In the genomic region with DNA sequence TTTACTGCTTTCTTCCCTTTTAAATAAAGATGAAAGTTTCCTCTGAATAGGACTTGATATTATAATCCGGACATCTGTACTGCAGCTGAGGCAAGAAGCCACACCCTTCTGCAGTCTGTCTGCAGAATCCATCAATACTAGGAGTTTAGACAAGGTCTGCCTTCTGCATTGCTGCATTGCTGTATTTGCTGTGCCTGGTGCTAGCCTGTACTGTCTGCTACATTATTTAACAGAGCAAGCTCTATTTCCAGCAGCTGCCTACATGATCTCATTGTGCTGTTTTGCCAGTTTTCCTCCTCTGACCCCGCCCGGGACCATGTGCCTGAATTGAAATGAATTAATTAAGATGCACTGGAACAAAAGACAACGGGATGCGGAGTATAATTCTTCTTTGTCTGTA, we compare ENCODE assay signal across 2 cellular contexts.
TF ChIP-seq lines count a peak whose summit lies in the region.

No MANE protein-coding gene starts in this region.

TF ChIP-seq in HCT116, 20 proteins besides CTCF, POLR2A, EP300 and RAD21:
- TF ChIP-seq REST (IDR thresholded peaks at IDR 0.05; ENCODE audit: low read depth) = no peak
- no peak for TF ChIP-seq EZH2 (IDR thresholded peaks at IDR 0.05)
- no peak for TF ChIP-seq YY1 (IDR thresholded peaks at IDR 0.05; ENCODE audit: extremely low read depth, insufficient replicate concordance, low read depth, low read length)
- TF ChIP-seq JUND (IDR thresholded peaks at IDR 0.05) = no peak
- no peak for TF ChIP-seq EGR1 (IDR thresholded peaks at IDR 0.05; ENCODE audit: low read depth)
- no peak for TF ChIP-seq CBX3 (IDR thresholded peaks at IDR 0.05; ENCODE audit: low read depth)
- no peak for TF ChIP-seq TCF7L2 (IDR thresholded peaks at IDR 0.05; ENCODE audit: borderline replicate concordance, extremely low read depth, insufficient read depth, insufficient read length)
- no peak for TF ChIP-seq FOSL1 (IDR thresholded peaks at IDR 0.05; ENCODE audit: low read depth)
- TF ChIP-seq, protein P1, sequence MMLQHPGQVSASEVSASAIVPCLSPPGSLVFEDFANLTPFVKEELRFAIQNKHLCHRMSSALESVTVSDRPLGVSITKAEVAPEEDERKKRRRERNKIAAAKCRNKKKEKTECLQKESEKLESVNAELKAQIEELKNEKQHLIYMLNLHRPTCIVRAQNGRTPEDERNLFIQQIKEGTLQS (IDR thresholded peaks at IDR 0.05) = no peak
- TF ChIP-seq SP1 (IDR thresholded peaks at IDR 0.05; ENCODE audit: low read depth) = no peak
- TF ChIP-seq ZNF274 (IDR thresholded peaks at IDR 0.05; ENCODE audit: low read depth, low read length) = no peak
- no peak for TF ChIP-seq ZFX (IDR thresholded peaks at IDR 0.05)

TF ChIP-seq in SK-N-SH, 30 proteins besides CTCF, POLR2A, EP300 and RAD21 (continued from another document):
- TF ChIP-seq SMC3 (IDR thresholded peaks at IDR 0.05; ENCODE audit: low read depth, low read length) = no peak
- no peak for TF ChIP-seq ZBTB33 (IDR thresholded peaks at IDR 0.05; ENCODE audit: borderline replicate concordance, low read depth)
- no peak for TF ChIP-seq YY1 (IDR thresholded peaks at IDR 0.05; ENCODE audit: low read depth)
- TF ChIP-seq FOSL2 (IDR thresholded peaks at IDR 0.05; ENCODE audit: borderline replicate concordance, low read depth) = no peak
- no peak for TF ChIP-seq JUND (IDR thresholded peaks at IDR 0.05)
- no peak for TF ChIP-seq USF1 (IDR thresholded peaks at IDR 0.05; ENCODE audit: borderline replicate concordance, low read depth)
- TF ChIP-seq REST (IDR thresholded peaks at IDR 0.05; ENCODE audit: low read depth, low read length) = no peak
- peak; percentile 18; the same call in 1 of the 2 replicates for TF ChIP-seq TAF1 (IDR thresholded peaks at IDR 0.05; ENCODE audit: borderline replicate concordance, low read depth, low read length)
- TF ChIP-seq SIN3A (IDR thresholded peaks at IDR 0.05; ENCODE audit: borderline replicate concordance, low read depth, low read length) = peak; percentile 68; the same call in 1 of the 2 replicates
- no peak for TF ChIP-seq NFIC (IDR thresholded peaks at IDR 0.05; ENCODE audit: borderline replicate concordance)
- no peak for TF ChIP-seq ELF1 (IDR thresholded peaks at IDR 0.05)
- TF ChIP-seq CHD2 (IDR thresholded peaks at IDR 0.05; ENCODE audit: low read length, partially characterized antibody) = no peak
- TF ChIP-seq TEAD4 (IDR thresholded peaks at IDR 0.05; ENCODE audit: borderline replicate concordance, insufficient read depth) = no peak
- no peak for TF ChIP-seq EZH2phosphoT487 (IDR thresholded peaks at IDR 0.05; ENCODE audit: borderline replicate concordance, low read depth)
- no peak for TF ChIP-seq MEF2A (IDR thresholded peaks at IDR 0.05; ENCODE audit: borderline replicate concordance, low read depth)
- no peak for TF ChIP-seq FOXJ3 (CRISPR knock-in tag; IDR thresholded peaks at IDR 0.05)
- peak; percentile 88 for TF ChIP-seq MXI1 (IDR thresholded peaks at IDR 0.05; ENCODE audit: low read depth, low read length)
- TF ChIP-seq GABPA (IDR thresholded peaks at IDR 0.05; ENCODE audit: low read depth) = no peak
- no peak for TF ChIP-seq RFX5 (IDR thresholded peaks at IDR 0.05; ENCODE audit: low read length)
- TF ChIP-seq TCF12 (IDR thresholded peaks at IDR 0.05) = no peak
TF ChIP-seq in SK-N-SH: peak in this region for 3.
